Comparison of ENCODE assay signal across 8 cellular contexts in the genomic region with DNA sequence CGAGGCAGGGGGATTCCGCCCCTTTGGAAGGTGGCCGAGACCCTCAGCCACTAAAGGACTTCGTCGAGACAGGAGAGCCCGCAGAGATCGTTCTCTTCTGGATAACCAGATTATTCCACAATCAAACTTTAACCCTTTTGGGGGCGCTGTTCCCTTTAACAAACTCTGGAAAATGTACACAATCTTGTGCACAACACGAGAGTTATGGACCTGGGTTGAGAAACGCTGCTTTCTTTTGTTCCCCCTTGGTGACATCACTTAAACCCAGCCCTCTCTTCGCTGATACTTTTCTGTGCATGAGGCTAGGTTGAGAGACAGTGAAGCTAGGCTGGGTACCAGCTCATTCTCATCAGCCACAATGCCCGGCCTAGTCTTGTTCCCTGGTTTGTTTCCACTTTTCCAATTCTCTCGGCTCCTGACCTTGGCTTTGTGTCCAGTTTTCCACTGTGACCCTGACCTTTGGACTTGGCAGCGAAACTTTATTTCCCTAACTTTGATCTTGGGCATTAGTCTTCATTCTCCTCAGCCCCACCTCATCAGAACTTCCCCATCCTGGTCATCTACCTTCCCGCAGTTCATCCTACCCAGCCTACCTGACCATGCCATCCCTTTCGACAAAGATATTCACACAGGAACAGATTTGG. TPM values are rescaled to one million over a fixed set of nuclear protein-coding genes. Genes with fewer than 3 reads are reported as not detected.
A peak's percentile ranks its signal among the peaks of the same experiment; 100 is the strongest.
DNase-seq lines count a peak whose midpoint lies in the region; ATAC-seq and TF ChIP-seq lines count a peak whose summit lies in the region.

No MANE protein-coding gene starts in this region.

- intact Hi-C loops in testis (cut with DNase I; ENCODE audit: low total_unique reads), result loop anchor here (5.0 kb wide), 1 partner anchor 293 kb away; no protein-coding TSS in a partner anchor

- TF ChIP-seq POLR2A in testis (IDR thresholded peaks at IDR 0.05), result no peak

- H3K27ac ChIP-seq in 22Rv1, result peak overlapping the region; percentile 69
- H3K27ac ChIP-seq in effector memory CD4-positive, alpha-beta T cell (ENCODE audit: insufficient read depth, low read length, poor library complexity, severe bottlenecking), result peak overlapping the region; percentile 94
- peak overlapping the region; percentile 85 to 94 for H3K27ac ChIP-seq in testis

- peak; percentile 11 for ATAC-seq in HG02759 (IDR thresholded peaks at IDR 0.05; ENCODE audit: unreplicated experiment)

- no peaks in the 10 kb centered on the region for H3K9me3 ChIP-seq in effector memory CD4-positive, alpha-beta T cell (ENCODE audit: control insufficient read depth, low read length)
- no peaks in the 10 kb centered on the region for H3K9me3 ChIP-seq in testis

- peak; percentile 72 for DNase-seq in GM03348 (ENCODE audit: low spot score)
- peak; percentile 75 for DNase-seq in NCI-H1436 (lab: John Stamatoyannopoulos, UW)
- peak; percentile 82 for DNase-seq in SW480 (ENCODE audit: low spot score)
- DNase-seq in effector memory CD4-positive, alpha-beta T cell, result no peak
- DNase-seq in lung microvascular endothelial cell (ENCODE audit: low read depth in 2 of 2), result peak; percentile 75 to 82
- DNase-seq in testis, result peak; percentile 67

- H3K36me3 ChIP-seq in effector memory CD4-positive, alpha-beta T cell (ENCODE audit: control insufficient read depth, insufficient read depth, low read length), result no peaks in the 10 kb centered on the region
- H3K36me3 ChIP-seq in testis (ENCODE audit: low read depth, missing control alignments), result no peaks in the 10 kb centered on the region

- TF ChIP-seq CTCF in 22Rv1 (IDR thresholded peaks at IDR 0.05) (peak; percentile 63), testis (IDR thresholded peaks at IDR 0.05) (peak; percentile 53 to 67 (median 62))

- 9 to 11% methylated on average over 11 to 16 of the region's 16 CpGs for WGBS in testis, 2 donors

- H3K4me3 ChIP-seq in effector memory CD4-positive, alpha-beta T cell (ENCODE audit: insufficient read depth, low read depth, low read length, poor library complexity, severe bottlenecking), result peak overlapping the region; percentile 90
- peak overlapping the region; percentile 97 to 99 for H3K4me3 ChIP-seq in testis

- H3K27me3 ChIP-seq in effector memory CD4-positive, alpha-beta T cell (replicated peaks; ENCODE audit: control insufficient read depth, insufficient read depth, low read length, poor library complexity, severe bottlenecking), result no peaks in the 10 kb centered on the region
- no peaks in the 10 kb centered on the region for H3K27me3 ChIP-seq in testis

- H3K4me1 ChIP-seq in effector memory CD4-positive, alpha-beta T cell (ENCODE audit: control insufficient read depth, insufficient read depth, low read length, poor library complexity, severe bottlenecking), result peaks cover 25% of the 10 kb centered on the region
- H3K4me1 ChIP-seq in testis, result peaks cover 29% of the 10 kb centered on the region

RNA-seq across cellular contexts. Expression of a gene that starts 0.8 kb away (rescaled TPM):
- total RNA-seq in lung microvascular endothelial cell, result 25.9 and 39.7 TPM in 2 replicates
- total RNA-seq in testis, result 10 to 100 TPM; 55.6 to 59.9 TPM
- 39.1 TPM for polyA plus RNA-seq in testis (ENCODE audit: insufficient read depth, low read depth, low replicate concordance)

Comparison
In these comparisons a context has a peak if more than half of its experiments do, and no peak if none do; other contexts are left out.
1. DNase-seq: peak in GM03348 (single experiment), NCI-H1436 (single experiment), SW480 (single experiment), lung microvascular endothelial cell (2 of 2) and testis (single experiment); none in effector memory CD4-positive, alpha-beta T cell (0 of 3).
2. Peak in every context shown above with its lines, with median percentiles within 50 percentile points of each other: H3K27ac ChIP-seq.